In the genomic region with DNA sequence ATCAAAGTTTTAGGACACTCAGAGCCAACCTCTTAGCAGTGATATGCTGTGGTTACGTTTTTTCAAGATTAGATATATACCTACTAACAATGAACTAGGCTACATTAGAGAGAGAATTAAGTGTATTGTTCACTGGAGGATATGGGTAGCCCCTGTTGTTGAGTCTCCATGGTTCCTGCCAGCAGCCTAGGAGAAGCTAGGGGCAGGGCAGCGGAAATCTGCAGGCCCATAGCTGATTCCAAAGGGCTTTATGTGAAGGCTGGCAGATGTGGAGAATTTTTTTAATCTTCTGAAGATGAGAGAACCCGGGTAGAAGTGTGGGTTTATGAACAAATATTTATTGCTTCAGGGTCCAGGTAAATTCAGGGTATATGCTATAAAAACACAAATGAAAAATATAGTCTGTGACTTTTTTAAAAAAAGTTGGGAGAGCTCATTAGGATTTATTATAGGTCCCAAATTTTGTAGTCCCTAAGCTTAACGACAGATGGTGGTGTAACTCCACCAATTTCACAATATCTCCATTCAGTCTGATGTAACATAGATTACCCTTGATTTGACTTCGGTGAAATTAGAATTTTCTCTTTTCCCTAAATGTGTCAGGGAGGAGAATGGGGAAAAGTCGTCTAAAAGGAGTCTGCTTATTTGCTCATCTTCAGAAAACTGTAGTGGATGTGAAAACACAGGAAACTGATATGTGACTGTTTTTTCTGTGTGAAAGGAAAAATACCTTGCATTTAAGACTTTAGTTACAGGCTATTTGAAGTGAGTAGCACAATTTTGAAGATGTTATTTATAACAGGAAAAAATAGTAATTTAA, we compare ENCODE assay signal across 8 cellular contexts.
DNase-seq lines count a peak whose midpoint lies in the region; ATAC-seq, FAIRE-seq and TF ChIP-seq lines count a peak whose summit lies in the region.

No MANE protein-coding gene starts in this region.

- no peaks in the 10 kb centered on the region for H3K9me3 ChIP-seq in lower lobe of right lung

- peaks cover 6% of the 10 kb centered on the region for H3K4me1 Mint-ChIP-seq in MCF 10A (ENCODE audit: insufficient read depth, unreplicated experiment)

- H3K27me3 ChIP-seq in lower lobe of right lung (ENCODE audit: low read depth), result peaks cover 60% of the 10 kb centered on the region

- FAIRE-seq in GM12892 (lab: Jason Lieb, UNC), result peak; percentile 50

- no peak for TF ChIP-seq POLR2A in GM12892 (IDR thresholded peaks at IDR 0.05; ENCODE audit: low read depth, low read length)

- no TSS peak for BruUV-seq in MCF 10A (replicated peaks; lab: Mats Ljungman, UMichigan)

- H3K27ac Mint-ChIP-seq in MCF 10A (ENCODE audit: low read depth, unreplicated experiment), result no peak overlapping the region

- TF ChIP-seq CTCF in AG04449 (IDR thresholded peaks at IDR 0.05; ENCODE audit: insufficient read depth, low read length, missing control alignments) (no peak), MCF 10A (IDR thresholded peaks at IDR 0.05; ENCODE audit: unreplicated experiment) (peak; percentile 62), lower lobe of right lung (IDR thresholded peaks at IDR 0.05) (peak; percentile 54)

- H3K4me3 ChIP-seq in AG04449 (ENCODE audit: low read depth, low read length), result no peak overlapping the region
- H3K4me3 ChIP-seq in lower lobe of right lung, result peak overlapping the region; percentile 58

- DNase-seq in AG04449 (ENCODE audit: low read depth, low spot score) (peak; percentile 7), GM12892 (ENCODE audit: insufficient read length) (no peak), NCI-H345 (lab: John Stamatoyannopoulos, UW) (peak; percentile 51), MCF 10A (ENCODE audit: unreplicated experiment) (peak; percentile 45), lower lobe of right lung (no peak), T1000 (lab: John Stamatoyannopoulos, UW) (no peak)

- CTCF ChIA-PET in AG04449 (lab: Yijun Ruan, JAX), result interaction anchor here (0.6 to 1.1 kb wide), 5 partner anchors 1599 to 1771 kb away, joined by 3 to 8 read pairs (median 3); no protein-coding TSS in a partner anchor
- CTCF ChIA-PET in MCF 10A (lab: Yijun Ruan, JAX), result interaction anchor here (0.6 to 1.3 kb wide), 17 partner anchors 8 to 1889 kb away, joined by 3 to 7 read pairs (median 3); a partner anchor contains a TSS

- intact Hi-C loops in MCF 10A (cut with micrococcal nuclease), result loop anchor here (1.0 to 5.0 kb wide), 5 partner anchors 323 to 1829 kb away; no protein-coding TSS in a partner anchor
- intact Hi-C loops in lower lobe of right lung (cut with DNase I), result no loop called here

- peaks cover 95% of the 10 kb centered on the region for H3K27me3 Mint-ChIP-seq in MCF 10A (ENCODE audit: insufficient read depth, unreplicated experiment)

- no peaks in the 10 kb centered on the region for H3K36me3 ChIP-seq in lower lobe of right lung

- H3K36me3 Mint-ChIP-seq in MCF 10A (ENCODE audit: insufficient read depth, unreplicated experiment), result no peaks in the 10 kb centered on the region

- ATAC-seq in lower lobe of right lung, result no peak
- no peak for ATAC-seq in HG03139 (IDR thresholded peaks at IDR 0.05; ENCODE audit: unreplicated experiment)
- ATAC-seq in GM18520 (IDR thresholded peaks at IDR 0.05; ENCODE audit: unreplicated experiment), result no peak

- no peak overlapping the region for H3K27ac ChIP-seq in lower lobe of right lung

- POLR2A ChIA-PET in AG04449 (lab: Yijun Ruan, JAX) (no interaction called here), MCF 10A (lab: Yijun Ruan, JAX) (no interaction called here)

- H3K4me3 Mint-ChIP-seq in MCF 10A (ENCODE audit: unreplicated experiment), result no peak overlapping the region

- peaks cover 30% of the 10 kb centered on the region for H3K4me1 ChIP-seq in lower lobe of right lung

- H3K9me3 Mint-ChIP-seq in MCF 10A (ENCODE audit: unreplicated experiment), result no peaks in the 10 kb centered on the region

Comparison
In these comparisons a context has a peak if more than half of its experiments do, and no peak if none do; other contexts are left out.
1. DNase-seq: peak in AG04449 (single experiment), NCI-H345 (single experiment) and MCF 10A (single experiment); none in GM12892 (single experiment), lower lobe of right lung (single experiment) and T1000 (single experiment).